ENCODE assay signal across 8 cellular contexts in genomic region chr7:101138149-101138870, GRCh38. TPM values are rescaled to one million over a fixed set of nuclear protein-coding genes. Genes with fewer than 3 reads are reported as not detected.
DNase-seq lines count a peak whose midpoint lies in the region; ATAC-seq and TF ChIP-seq lines count a peak whose summit lies in the region.

No MANE protein-coding gene starts in this region.

- peak overlapping the region; percentile 70 to 77 for H3K27ac ChIP-seq in coronary artery

- H3K4me3 ChIP-seq in coronary artery = peak overlapping the region; percentile 43

- peak; percentile 62 for ATAC-seq in HG02852 (IDR thresholded peaks at IDR 0.05; ENCODE audit: unreplicated experiment)

- peak; percentile 95 for DNase-seq in GM04504 (ENCODE audit: low read depth)
- peak; percentile 84 for DNase-seq in NCI-H2227 (lab: John Stamatoyannopoulos, UW; ENCODE audit: unreplicated experiment)
- DNase-seq in activated CD4-positive, alpha-beta T cell treated with anti-CD3 and anti-CD28 coated beads for 4 hours = peak; percentile 88 to 91
- peak; percentile 94 for DNase-seq in coronary artery (ENCODE audit: low spot score)
- DNase-seq in lung microvascular endothelial cell (ENCODE audit: low read depth in 2 of 2) = peak; percentile 99
- peak; percentile 48 for DNase-seq in stimulated activated CD8-positive, alpha-beta memory T cell treated with anti-CD3 and anti-CD28 coated beads, Interleukin-15, amount 100 ng/mL, for 24 hours (ENCODE audit: low read depth)
- no peak for DNase-seq in NCI-H128 (lab: John Stamatoyannopoulos, UW; ENCODE audit: unreplicated experiment)

- TF ChIP-seq CTCF in coronary artery (IDR thresholded peaks at IDR 0.05) = peak; percentile 82

RNA-seq across cellular contexts. Expression of gene SERPINE1, which starts 11.4 kb away (rescaled TPM):
- total RNA-seq in lung microvascular endothelial cell = 68.3 and 170 TPM in 2 replicates

RNA-seq across cellular contexts. Expression of gene AP1S1, which starts 16.0 kb away (rescaled TPM):
- total RNA-seq in lung microvascular endothelial cell = 110 and 155 TPM in 2 replicates

RNA-seq across cellular contexts. Expression of gene VGF, which starts 27.1 kb away (rescaled TPM):
- total RNA-seq in lung microvascular endothelial cell = not detected in 2 replicates

RNA-seq across cellular contexts. Expression of gene NAT16, which starts 41.8 kb away (rescaled TPM):
- total RNA-seq in lung microvascular endothelial cell = not detected in 2 replicates

RNA-seq across cellular contexts. Expression of gene TRIM56, which starts 53.0 kb away (rescaled TPM):
- total RNA-seq in lung microvascular endothelial cell = 9.2 and 18.3 TPM in 2 replicates
